22 cellular contexts compared by ENCODE assay signal in the genomic region with DNA sequence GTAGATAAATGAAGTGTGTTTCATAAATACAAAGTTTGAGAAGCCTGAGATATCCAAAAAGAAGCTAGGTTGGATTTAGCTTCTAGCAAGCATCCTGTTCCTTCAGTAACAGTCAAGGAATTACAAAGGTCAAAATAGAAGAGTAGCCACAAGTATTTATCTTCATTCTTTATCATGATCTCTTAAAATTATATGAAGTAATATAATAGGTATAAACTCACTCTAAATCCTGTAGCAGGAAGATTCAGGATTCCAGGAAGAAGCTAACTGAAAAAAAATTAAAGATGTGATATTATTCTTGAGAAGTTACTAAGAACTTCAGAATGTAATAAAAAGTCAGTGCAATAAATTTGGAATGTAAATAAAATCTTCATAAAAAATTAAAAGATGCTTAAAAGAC. TPM values are rescaled to one million over a fixed set of nuclear protein-coding genes. Genes with fewer than 3 reads are reported as not detected.
DNase-seq lines count a peak whose midpoint lies in the region; ATAC-seq, FAIRE-seq and TF ChIP-seq lines count a peak whose summit lies in the region.
"Had no signal": no experiment of that assay in that cellular context is flagged by ENCODE, and none has a peak within 500 bp of the region (broad histone marks: within the 10 kb centered on the region; RNA-seq: fewer than 3 reads in every experiment).

No MANE protein-coding gene starts in this region.

- no peak overlapping the region for H3K4me3 Mint-ChIP-seq in activated T-helper 17 cell treated with anti-CD3 and anti-CD28 coated beads, Interleukin-2, amount 50 U/mL, for 72 hours
- H3K4me3 Mint-ChIP-seq in mesothelial cell of epicardium: no peak overlapping the region
- H3K4me3 Mint-ChIP-seq: CD4-positive, alpha-beta T cell; CD8-positive, alpha-beta T cell had no signal

- no peaks in the 10 kb centered on the region for H3K4me1 Mint-ChIP-seq in activated T-helper 17 cell treated with anti-CD3 and anti-CD28 coated beads, Interleukin-2, amount 50 U/mL, for 72 hours
- no peaks in the 10 kb centered on the region for H3K4me1 Mint-ChIP-seq in mesothelial cell of epicardium

- H3K4me3 ChIP-seq in AG09309 (ENCODE audit: control insufficient read depth, low read depth, low read length): no peak overlapping the region
- H3K4me3 ChIP-seq: A549; BLaER1 treated with 17β-estradiol and CSF1 and Interleukin-3, amounts not matched to agents 10 nM and 100 nM; GM12878 had no signal

- H3K9me3 Mint-ChIP-seq in activated T-helper 17 cell treated with anti-CD3 and anti-CD28 coated beads, Interleukin-2, amount 50 U/mL, for 72 hours: peaks cover 10% of the 10 kb centered on the region
- H3K9me3 Mint-ChIP-seq in mesothelial cell of epicardium: peaks cover 28% of the 10 kb centered on the region
- H3K9me3 Mint-ChIP-seq: CD4-positive, alpha-beta T cell had no signal

- H3K36me3 Mint-ChIP-seq in activated T-helper 17 cell treated with anti-CD3 and anti-CD28 coated beads, Interleukin-2, amount 50 U/mL, for 72 hours (ENCODE audit: low read depth): no peaks in the 10 kb centered on the region
- H3K36me3 Mint-ChIP-seq in mesothelial cell of epicardium: no peaks in the 10 kb centered on the region
- H3K36me3 Mint-ChIP-seq: CD8-positive, alpha-beta T cell had no signal

- TF ChIP-seq CTCF in AG09309 (IDR thresholded peaks at IDR 0.05; ENCODE audit: control insufficient read depth, insufficient read depth, low read depth, low read length, missing control alignments): no peak
- no peak for TF ChIP-seq CTCF in mesothelial cell of epicardium (IDR thresholded peaks at IDR 0.05; ENCODE audit: unreplicated experiment)

- no peak for ATAC-seq in activated T-helper 17 cell treated with anti-CD3 and anti-CD28 coated beads, Interleukin-2, amount 50 U/mL, for 72 hours (replicated peaks)
- ATAC-seq: A549; CD8-positive, alpha-beta T cell; GM12878 had no signal

- peaks cover 12% of the 10 kb centered on the region for H3K27me3 Mint-ChIP-seq in activated T-helper 17 cell treated with anti-CD3 and anti-CD28 coated beads, Interleukin-2, amount 50 U/mL, for 72 hours
- H3K27me3 Mint-ChIP-seq in mesothelial cell of epicardium (ENCODE audit: low read depth): peaks cover 5% of the 10 kb centered on the region
- H3K27me3 Mint-ChIP-seq: CD4-positive, alpha-beta T cell had no signal

- H3K27ac Mint-ChIP-seq in activated T-helper 17 cell treated with anti-CD3 and anti-CD28 coated beads, Interleukin-2, amount 50 U/mL, for 72 hours: no peak overlapping the region
- no peak overlapping the region for H3K27ac Mint-ChIP-seq in mesothelial cell of epicardium
- H3K27ac Mint-ChIP-seq: CD4-positive, alpha-beta T cell; CD8-positive, alpha-beta T cell had no signal

- DNase-seq in AG09309 (ENCODE audit: low read depth) (peak; percentile 49), EH (ENCODE audit: low read depth) (peak; percentile 37), GM04503 (ENCODE audit: low read depth) (peak; percentile 16), kidney glomerular epithelial cell (lab: John Stamatoyannopoulos, UW) (no peak), mesothelial cell of epicardium (ENCODE audit: low spot score in 2 of 2, unreplicated experiment in 2 of 2) (no peak)
- no peak for DNase-seq in activated CD4-positive, alpha-beta T cell treated with anti-CD3 and anti-CD28 coated beads, Interleukin-2, amount 50 U/mL, for 48 hours
- DNase-seq: BE2C; Caco-2; Calu3; CD4-positive, alpha-beta T cell; CD8-positive, alpha-beta T cell; DMS79 treated with DMSO at 0.1 percent for 48 hours; GF-D8 had no signal

- peak; percentile 93 for FAIRE-seq in endometrium (lab: Jason Lieb, UNC)
- FAIRE-seq: A549, D721Med, GM12878, GM12892, GM18507 had no signal

RNA-seq across cellular contexts. Expression of gene RXFP1, which starts 31.1 kb away (rescaled TPM):
- total RNA-seq in activated T-helper 17 cell treated with anti-CD3 and anti-CD28 coated beads, Interleukin-2, amount 50 U/mL, for 72 hours: not detected
- 0.07 TPM in 1 of 3 replicates, not detected in the others for total RNA-seq in mesothelial cell of epicardium
- total RNA-seq: A172; Caco-2; Calu3; CD4-positive, alpha-beta T cell; CD8-positive, alpha-beta T cell; GM12878 had no signal

Comparison
In these comparisons a context has a peak if more than half of its experiments do, and no peak if none do; other contexts are left out.
1. DNase-seq: peak in AG09309 (single experiment), EH (single experiment) and GM04503 (single experiment); none in kidney glomerular epithelial cell (single experiment), activated CD4-positive, alpha-beta T cell treated with anti-CD3 and anti-CD28 coated beads, Interleukin-2, amount 50 U/mL, for 48 hours (0 of 2) and mesothelial cell of epicardium (0 of 2).